10 cellular contexts compared by ENCODE assay signal in genomic region chr3:129577356-129577755, GRCh38. TPM values are rescaled to one million over a fixed set of nuclear protein-coding genes. Genes with fewer than 3 reads are reported as not detected.
A peak's percentile ranks its signal among the peaks of the same experiment; 100 is the strongest.
DNase-seq lines count a peak whose midpoint lies in the region; ATAC-seq and TF ChIP-seq lines count a peak whose summit lies in the region.
"Had no signal": no experiment of that assay in that cellular context is flagged by ENCODE, and none has a peak within 500 bp of the region (broad histone marks: within the 10 kb centered on the region; RNA-seq: fewer than 3 reads in every experiment).

No MANE protein-coding gene starts in this region.

- no peaks in the 10 kb centered on the region for H3K27me3 Mint-ChIP-seq in stimulated activated naive B cell treated with anti-CD40 and anti-IgM and Interleukin-4, amounts not matched to agents 10 μg/mL and 1 μg/mL and 100 μg/mL, for 72 hours
- no peaks in the 10 kb centered on the region for H3K27me3 Mint-ChIP-seq in activated T-cell treated with anti-CD3 and anti-CD28 coated beads, Interleukin-2, amount 50 U/mL, for 24 hours

- no peaks in the 10 kb centered on the region for H3K36me3 Mint-ChIP-seq in stimulated activated naive B cell treated with anti-CD40 and anti-IgM and Interleukin-4, amounts not matched to agents 10 μg/mL and 1 μg/mL and 100 μg/mL, for 72 hours
- H3K36me3 Mint-ChIP-seq in activated T-cell treated with anti-CD3 and anti-CD28 coated beads, Interleukin-2, amount 50 U/mL, for 24 hours (ENCODE audit: low read depth), result no peaks in the 10 kb centered on the region

- DNase-seq in NCI-H1417 (lab: John Stamatoyannopoulos, UW) (peak in 2 of 3 experiments; percentile 91 to 94), NCI-H1417 treated with DMSO at 0.1 percent for 48 hours (lab: John Stamatoyannopoulos, UW) (no peak), NCI-H82 (lab: John Stamatoyannopoulos, UW) (peak; percentile 98), fibroblast of villous mesenchyme (ENCODE audit: low read depth) (peak; percentile 78), T-helper 1 cell (no peak), SIG-M5 treated with dmso at 0.1 percent for 504 hours (lab: John Stamatoyannopoulos, UW; ENCODE audit: unreplicated experiment) (no peak)
- DNase-seq in stimulated activated naive B cell treated with anti-CD40 and anti-IgM and Interleukin-4, amounts not matched to agents 10 μg/mL and 1 μg/mL and 100 μg/mL, for 72 hours, result no peak
- DNase-seq in activated T-cell treated with anti-CD3 and anti-CD28 coated beads, Interleukin-2, amount 50 U/mL, for 24 hours, result no peak
- DNase-seq: nephron progenitor cell had no signal

- H3K4me3 Mint-ChIP-seq in stimulated activated naive B cell treated with anti-CD40 and anti-IgM and Interleukin-4, amounts not matched to agents 10 μg/mL and 1 μg/mL and 100 μg/mL, for 72 hours, result peak overlapping the region in 1 of 2 donors; percentile 55
- H3K4me3 Mint-ChIP-seq in activated T-cell treated with anti-CD3 and anti-CD28 coated beads, Interleukin-2, amount 50 U/mL, for 24 hours, result no peak overlapping the region
- H3K4me3 Mint-ChIP-seq: nephron progenitor cell had no signal

- H3K27ac Mint-ChIP-seq in stimulated activated naive B cell treated with anti-CD40 and anti-IgM and Interleukin-4, amounts not matched to agents 10 μg/mL and 1 μg/mL and 100 μg/mL, for 72 hours, result peak overlapping the region; percentile 93
- H3K27ac Mint-ChIP-seq in activated T-cell treated with anti-CD3 and anti-CD28 coated beads, Interleukin-2, amount 50 U/mL, for 24 hours, result no peak overlapping the region
- H3K27ac Mint-ChIP-seq: nephron progenitor cell had no signal

- peaks cover 54 to 55% of the 10 kb centered on the region in 2 donors for H3K4me1 Mint-ChIP-seq in stimulated activated naive B cell treated with anti-CD40 and anti-IgM and Interleukin-4, amounts not matched to agents 10 μg/mL and 1 μg/mL and 100 μg/mL, for 72 hours
- H3K4me1 Mint-ChIP-seq in activated T-cell treated with anti-CD3 and anti-CD28 coated beads, Interleukin-2, amount 50 U/mL, for 24 hours (ENCODE audit: low read depth), result peaks cover 35% of the 10 kb centered on the region

- peak in 1 of 2 donors; percentile 1 for ATAC-seq in stimulated activated naive B cell treated with anti-CD40 and anti-IgM and Interleukin-4, amounts not matched to agents 10 μg/mL and 1 μg/mL and 100 μg/mL, for 72 hours (replicated peaks)

- no peaks in the 10 kb centered on the region for H3K9me3 Mint-ChIP-seq in stimulated activated naive B cell treated with anti-CD40 and anti-IgM and Interleukin-4, amounts not matched to agents 10 μg/mL and 1 μg/mL and 100 μg/mL, for 72 hours
- no peaks in the 10 kb centered on the region for H3K9me3 Mint-ChIP-seq in activated T-cell treated with anti-CD3 and anti-CD28 coated beads, Interleukin-2, amount 50 U/mL, for 24 hours
- H3K9me3 Mint-ChIP-seq: nephron progenitor cell had no signal

- H3K4me3 ChIP-seq in fibroblast of villous mesenchyme (ENCODE audit: low read depth, low read length), result no peak overlapping the region

- TF ChIP-seq CTCF in fibroblast of villous mesenchyme (IDR thresholded peaks at IDR 0.05; ENCODE audit: insufficient read depth, low read depth, low read length), result no peak

RNA-seq across cellular contexts. Expression of gene PLXND1, which starts 29.1 kb away (rescaled TPM):
- 91.8 and 97.2 TPM in 2 replicates for total RNA-seq in fibroblast of villous mesenchyme

RNA-seq across cellular contexts. Expression of gene H1-8, which starts 34.4 kb away (rescaled TPM):
- total RNA-seq in fibroblast of villous mesenchyme, result not detected in 2 replicates
- total RNA-seq: A172 had no signal

RNA-seq across cellular contexts. Expression of gene RHO, which starts 48.9 kb away (rescaled TPM):
- not detected in 2 replicates for total RNA-seq in fibroblast of villous mesenchyme
- total RNA-seq: A172 had no signal

Comparison
In these comparisons a context has a peak if more than half of its experiments do, and no peak if none do; other contexts are left out.
1. DNase-seq: peak in NCI-H1417 (2 of 3), NCI-H82 (single experiment) and fibroblast of villous mesenchyme (single experiment); none in NCI-H1417 treated with DMSO at 0.1 percent for 48 hours (single experiment), stimulated activated naive B cell treated with anti-CD40 and anti-IgM and Interleukin-4, amounts not matched to agents 10 μg/mL and 1 μg/mL and 100 μg/mL, for 72 hours (single experiment), T-helper 1 cell (0 of 5), SIG-M5 treated with dmso at 0.1 percent for 504 hours (single experiment) and activated T-cell treated with anti-CD3 and anti-CD28 coated beads, Interleukin-2, amount 50 U/mL, for 24 hours (single experiment).